In the genomic region with DNA sequence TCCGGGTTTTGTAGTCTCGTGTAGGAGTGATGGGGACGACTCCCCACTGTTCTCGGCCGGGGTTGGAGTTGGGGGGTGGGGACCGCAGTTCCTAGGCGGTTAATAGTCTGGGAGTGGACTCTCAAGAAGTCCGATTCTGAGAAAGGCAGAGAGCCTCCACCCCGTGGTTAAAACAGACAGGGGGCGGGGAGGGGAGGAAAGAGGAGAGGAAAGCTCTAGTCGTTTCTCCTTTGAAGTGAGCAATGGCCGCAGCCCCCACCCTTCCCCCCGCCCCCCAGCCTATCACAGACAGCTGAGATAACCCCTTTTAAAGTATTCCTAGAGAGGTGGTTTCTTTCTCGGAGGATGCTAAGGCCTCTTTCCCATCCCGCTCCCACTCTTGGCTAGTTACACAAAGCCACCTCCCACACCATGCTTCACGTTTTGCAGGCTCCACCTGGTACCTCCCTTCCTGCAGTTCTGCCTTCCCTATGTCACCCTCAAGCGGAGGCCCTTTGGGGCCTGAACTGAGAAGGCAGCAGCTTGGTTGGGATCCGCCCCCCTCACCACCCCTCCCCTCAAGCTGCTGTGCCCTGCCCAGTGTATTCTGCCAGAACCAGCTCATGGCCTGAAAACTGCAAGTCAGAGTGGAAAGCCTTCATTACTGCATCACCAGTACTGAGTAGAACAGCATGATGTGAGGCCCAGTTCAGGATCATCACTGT, we compare ENCODE assay signal across 8 cellular contexts. TPM values are rescaled to one million over a fixed set of nuclear protein-coding genes. Genes with fewer than 3 reads are reported as not detected.
DNase-seq lines count a peak whose midpoint lies in the region; ATAC-seq and TF ChIP-seq lines count a peak whose summit lies in the region.

No MANE protein-coding gene starts in this region.

- peak overlapping the region; percentile 55 for H3K9ac ChIP-seq in iPS-15b (ENCODE audit: low read depth, low read length)

- no peaks in the 10 kb centered on the region for H3K27me3 ChIP-seq in iPS-15b (ENCODE audit: control insufficient read depth, insufficient read depth, low read length)

- H3K36me3 ChIP-seq in iPS-15b (ENCODE audit: control insufficient read depth, insufficient read depth, low read length): peaks cover 33% of the 10 kb centered on the region

- H3K9me3 ChIP-seq in iPS-15b (ENCODE audit: control insufficient read depth, insufficient read depth, low read length): no peaks in the 10 kb centered on the region

- DNase-seq in H4 (ENCODE audit: low spot score) (peak; percentile 77), T follicular helper cell (ENCODE audit: low read depth) (peak; percentile 50), anterior cingulate cortex (lab: John Stamatoyannopoulos, UW) (peak in 47 of 58 donors; percentile 8 to 84 (median 54)), DMS153 (lab: John Stamatoyannopoulos, UW) (no peak)

- no peak for TF ChIP-seq CTCF in 22Rv1 (IDR thresholded peaks at IDR 0.05)

- no peak for ATAC-seq in HG03108 (IDR thresholded peaks at IDR 0.05; ENCODE audit: unreplicated experiment)

- H3K4me1 ChIP-seq in iPS-15b (ENCODE audit: control insufficient read depth, insufficient read depth, low read length): peaks cover 4% of the 10 kb centered on the region

- H3K4me3 ChIP-seq in iPS-15b (ENCODE audit: low read depth, low read length) (peak overlapping the region; percentile 100), skin epidermis (peak overlapping the region; percentile 51 to 81 (median 63))

- H3K27ac ChIP-seq in 22Rv1 (peak overlapping the region; percentile 99), skin epidermis (peak overlapping the region; percentile 26 to 97 (median 80))

RNA-seq across cellular contexts. Expression of a gene that starts 0.9 kb away (rescaled TPM):
- 86.2 and 91.4 TPM in 2 replicates for total RNA-seq in H4 (2014; rRNA removed; shearing (Covaris generic))

RNA-seq across cellular contexts. Expression of a gene that starts 1.7 kb away (rescaled TPM):
- 75.3 and 101 TPM in 2 replicates for total RNA-seq in H4 (2014; rRNA removed; shearing (Covaris generic))

RNA-seq across cellular contexts. Expression of a gene that starts 12.1 kb away (rescaled TPM):
- total RNA-seq in H4 (2014; rRNA removed; shearing (Covaris generic)): 0.12 and 1.0 TPM in 2 replicates

RNA-seq across cellular contexts. Expression of a gene that starts 14.5 kb away (rescaled TPM):
- total RNA-seq in H4 (2014; rRNA removed; shearing (Covaris generic)): 2,242 and 2,549 TPM in 2 replicates

RNA-seq across cellular contexts. Expression of a gene that starts 20.3 kb away (rescaled TPM):
- 10.8 TPM in 2 replicates for total RNA-seq in H4 (2014; rRNA removed; shearing (Covaris generic))
